10 cellular contexts compared by ENCODE assay signal in the genomic region with DNA sequence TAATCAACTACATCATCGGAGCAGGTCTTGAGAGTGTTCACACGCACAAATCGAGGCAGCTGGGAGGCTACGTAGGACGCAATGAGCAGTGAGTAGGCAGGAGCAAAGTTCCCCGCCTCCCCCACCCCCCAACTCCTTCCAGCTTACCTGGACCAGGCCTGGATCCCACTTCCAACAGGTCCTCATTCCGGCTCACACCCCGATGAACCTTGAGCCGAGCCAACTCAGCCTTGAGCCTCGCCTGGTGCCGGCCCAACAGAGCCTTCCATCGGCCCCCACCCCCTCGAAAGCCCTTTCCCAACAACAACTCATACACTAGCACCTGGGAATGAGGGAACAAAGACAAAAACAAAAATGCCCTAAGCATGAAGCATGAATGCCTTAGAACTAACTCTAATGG. TPM values are rescaled to one million over a fixed set of nuclear protein-coding genes. Genes with fewer than 3 reads are reported as not detected.
DNase-seq lines count a peak whose midpoint lies in the region; ATAC-seq, FAIRE-seq and TF ChIP-seq lines count a peak whose summit lies in the region.
"Had no signal": no experiment of that assay in that cellular context is flagged by ENCODE, and none has a peak within 500 bp of the region (broad histone marks: within the 10 kb centered on the region; RNA-seq: fewer than 3 reads in every experiment).

No MANE protein-coding gene starts in this region.

- ATAC-seq in stimulated activated naive CD8-positive, alpha-beta T cell treated with anti-CD3 and anti-CD28 coated beads, Interleukin-15, Interleukin-2, amounts not matched to agents 100 U/mL and 50 U/mL, for 24 hours, result no peak
- no peak for ATAC-seq in activated T-helper 17 cell treated with anti-CD3 and anti-CD28 coated beads, Interleukin-2, amount 50 U/mL, for 72 hours (replicated peaks)
- ATAC-seq in memory B cell (ENCODE audit: low read depth) (no peak), GM21390 (IDR thresholded peaks at IDR 0.05; ENCODE audit: unreplicated experiment) (no peak), left colon (no peak), pancreas (no peak)

- H3K27me3 ChIP-seq in pancreas (no peaks in the 10 kb centered on the region), mesenchymal stem cell (ENCODE audit: control insufficient read depth in 1 of 2, insufficient read depth in 1 of 2, low read length in 2 of 2) (no peaks in the 10 kb centered on the region)

- WGBS in pancreas, 2 donors, result 87 to 89% methylated on average over 13 of the region's 13 CpGs
- WGBS in mesenchymal stem cell, result 98% methylated on average over 13 of the region's 13 CpGs

- no peak overlapping the region for H2BK5ac ChIP-seq in mesenchymal stem cell (ENCODE audit: low read depth, low read length, poor library complexity, severe bottlenecking)

- no peak overlapping the region for H3K4me2 ChIP-seq in mesenchymal stem cell (ENCODE audit: low read length, poor library complexity, severe bottlenecking)

- no peak for FAIRE-seq in pancreas (lab: Jason Lieb, UNC)
- FAIRE-seq: D721Med had no signal

- no peak overlapping the region for H2AFZ ChIP-seq in mesenchymal stem cell (ENCODE audit: low read depth, low read length)

- H3K9me3 Mint-ChIP-seq in stimulated activated naive CD8-positive, alpha-beta T cell treated with anti-CD3 and anti-CD28 coated beads, Interleukin-15, Interleukin-2, amounts not matched to agents 100 ng/mL and 50 ng/mL, for 24 hours, result no peaks in the 10 kb centered on the region
- H3K9me3 Mint-ChIP-seq in activated T-helper 17 cell treated with anti-CD3 and anti-CD28 coated beads, Interleukin-2, amount 50 U/mL, for 72 hours, result no peaks in the 10 kb centered on the region
- H3K9me3 Mint-ChIP-seq in memory B cell, result no peaks in the 10 kb centered on the region

- DNase-seq in stimulated activated naive CD8-positive, alpha-beta T cell treated with anti-CD3 and anti-CD28 coated beads, Interleukin-15, Interleukin-2, amounts not matched to agents 100 U/mL and 50 U/mL, for 24 hours, result no peak
- DNase-seq in memory B cell (ENCODE audit: low spot score in 2 of 2) (no peak), left colon (no peak), pancreas (no peak), mesenchymal stem cell (no peak)
- DNase-seq: NCI-H1417 had no signal

- H3K18ac ChIP-seq in mesenchymal stem cell (ENCODE audit: low read depth in 1 of 2, low read length in 2 of 2), result no peak overlapping the region

- no peak overlapping the region for H3K4ac ChIP-seq in mesenchymal stem cell (ENCODE audit: low read depth in 1 of 2, low read length in 2 of 2)

- no peak overlapping the region for H4K91ac ChIP-seq in mesenchymal stem cell (ENCODE audit: low read length)

- peaks cover 31% of the 10 kb centered on the region for H3K4me1 Mint-ChIP-seq in stimulated activated naive CD8-positive, alpha-beta T cell treated with anti-CD3 and anti-CD28 coated beads, Interleukin-15, Interleukin-2, amounts not matched to agents 100 ng/mL and 50 ng/mL, for 24 hours (ENCODE audit: low read depth)
- peaks cover 14% of the 10 kb centered on the region for H3K4me1 Mint-ChIP-seq in activated T-helper 17 cell treated with anti-CD3 and anti-CD28 coated beads, Interleukin-2, amount 50 U/mL, for 72 hours
- H3K4me1 Mint-ChIP-seq in memory B cell, result peaks cover 23% of the 10 kb centered on the region

- TF ChIP-seq CTCF in pancreas (IDR thresholded peaks at IDR 0.05), result no peak

- peaks cover 4 to 17% (median 4%) of the 10 kb centered on the region in 3 donors for H3K36me3 ChIP-seq in pancreas
- peaks cover 28 to 32% of the 10 kb centered on the region in 2 experiments for H3K36me3 ChIP-seq in mesenchymal stem cell (ENCODE audit: control insufficient read depth in 1 of 2, insufficient read depth in 2 of 2, low read depth in 1 of 2, low read length in 2 of 2)

- H3K4me3 Mint-ChIP-seq in stimulated activated naive CD8-positive, alpha-beta T cell treated with anti-CD3 and anti-CD28 coated beads, Interleukin-15, Interleukin-2, amounts not matched to agents 100 ng/mL and 50 ng/mL, for 24 hours, result peak overlapping the region; percentile 94
- peak overlapping the region; percentile 95 for H3K4me3 Mint-ChIP-seq in activated T-helper 17 cell treated with anti-CD3 and anti-CD28 coated beads, Interleukin-2, amount 50 U/mL, for 72 hours
- H3K4me3 Mint-ChIP-seq in memory B cell, result peak overlapping the region; percentile 99

- H3K79me1 ChIP-seq in mesenchymal stem cell (replicated peaks; ENCODE audit: low read length, poor library complexity, severe bottlenecking), result peaks cover 10% of the 10 kb centered on the region

- H3K4me3 ChIP-seq in pancreas, result peak overlapping the region in 1 of 4 donors; percentile 76
- H3K4me3 ChIP-seq in mesenchymal stem cell (ENCODE audit: insufficient read depth in 1 of 2, low read depth in 1 of 2, low read length in 2 of 2), result peak overlapping the region in 1 of 2 experiments; percentile 93

- no peaks in the 10 kb centered on the region for H3K9me3 ChIP-seq in pancreas
- H3K9me3 ChIP-seq in mesenchymal stem cell (ENCODE audit: control insufficient read depth, low read length), result no peaks in the 10 kb centered on the region

- intact Hi-C loops in left colon (cut with DNase I, micrococcal nuclease) (no loop called here), pancreas (cut with DNase I) (no loop called here)

- no peaks in the 10 kb centered on the region for H3K27me3 Mint-ChIP-seq in stimulated activated naive CD8-positive, alpha-beta T cell treated with anti-CD3 and anti-CD28 coated beads, Interleukin-15, Interleukin-2, amounts not matched to agents 100 ng/mL and 50 ng/mL, for 24 hours
- H3K27me3 Mint-ChIP-seq in activated T-helper 17 cell treated with anti-CD3 and anti-CD28 coated beads, Interleukin-2, amount 50 U/mL, for 72 hours, result no peaks in the 10 kb centered on the region
- no peaks in the 10 kb centered on the region for H3K27me3 Mint-ChIP-seq in memory B cell

- no peak overlapping the region for H3K27ac ChIP-seq in pancreas
- H3K27ac ChIP-seq in mesenchymal stem cell (ENCODE audit: low read length, poor library complexity, severe bottlenecking), result no peak overlapping the region

- no peak overlapping the region for H2BK12ac ChIP-seq in mesenchymal stem cell (ENCODE audit: low read length in 2 of 2)

- H3K36me3 Mint-ChIP-seq in stimulated activated naive CD8-positive, alpha-beta T cell treated with anti-CD3 and anti-CD28 coated beads, Interleukin-15, Interleukin-2, amounts not matched to agents 100 ng/mL and 50 ng/mL, for 24 hours (ENCODE audit: low read depth), result peaks cover 37% of the 10 kb centered on the region
- peaks cover 60% of the 10 kb centered on the region for H3K36me3 Mint-ChIP-seq in activated T-helper 17 cell treated with anti-CD3 and anti-CD28 coated beads, Interleukin-2, amount 50 U/mL, for 72 hours (ENCODE audit: low read depth)
- H3K36me3 Mint-ChIP-seq in memory B cell, result peaks cover 21% of the 10 kb centered on the region

- no peak overlapping the region for H4K8ac ChIP-seq in mesenchymal stem cell (ENCODE audit: low read length)

- peak overlapping the region; percentile 95 for H3K27ac Mint-ChIP-seq in stimulated activated naive CD8-positive, alpha-beta T cell treated with anti-CD3 and anti-CD28 coated beads, Interleukin-15, Interleukin-2, amounts not matched to agents 100 ng/mL and 50 ng/mL, for 24 hours
- H3K27ac Mint-ChIP-seq in activated T-helper 17 cell treated with anti-CD3 and anti-CD28 coated beads, Interleukin-2, amount 50 U/mL, for 72 hours, result peak overlapping the region; percentile 97
- no peak overlapping the region for H3K27ac Mint-ChIP-seq in memory B cell

- no peak overlapping the region for H3K14ac ChIP-seq in mesenchymal stem cell (ENCODE audit: low read length in 2 of 2)

- H3K9ac ChIP-seq in mesenchymal stem cell (ENCODE audit: low read length), result no peak overlapping the region

- no peak overlapping the region for H2BK120ac ChIP-seq in mesenchymal stem cell (ENCODE audit: low read depth, low read length)

- H2BK15ac ChIP-seq in mesenchymal stem cell (ENCODE audit: low read depth, poor library complexity, severe bottlenecking), result no peak overlapping the region

- H3K23ac ChIP-seq in mesenchymal stem cell (ENCODE audit: low read length in 2 of 2), result no peak overlapping the region

- H2AK5ac ChIP-seq in mesenchymal stem cell (ENCODE audit: low read length, severe bottlenecking), result no peak overlapping the region

- H3K4me1 ChIP-seq in pancreas, result peaks cover 0 to 5% (median 0%) of the 10 kb centered on the region in 3 donors
- H3K4me1 ChIP-seq in mesenchymal stem cell (ENCODE audit: control insufficient read depth, insufficient read depth, low read depth, low read length), result peaks cover 13% of the 10 kb centered on the region

RNA-seq across cellular contexts. Expression of a gene that starts 1.2 kb away (rescaled TPM):
- 10 to 100 TPM; 32.2 to 48.4 TPM for total RNA-seq in activated T-helper 17 cell treated with anti-CD3 and anti-CD28 coated beads, Interleukin-2, amount 50 U/mL, for 72 hours
- total RNA-seq in left colon, result 10 to 100 TPM; 20.7 to 24.1 TPM
- total RNA-seq in pancreas, result 10 to 100 TPM; 11.4 to 19.1 (median 15.9) TPM
- polyA plus RNA-seq in pancreas, result 10 to 100 TPM; 28.3 to 35.3 TPM
- 11.3 TPM for polyA plus RNA-seq in mesenchymal stem cell (2013, experiment 1 of 2)
- polyA plus RNA-seq in mesenchymal stem cell (2013, experiment 2 of 2), result 10.9 TPM

RNA-seq across cellular contexts. Expression of a gene that starts 20.4 kb away (rescaled TPM):
- total RNA-seq in activated T-helper 17 cell treated with anti-CD3 and anti-CD28 coated beads, Interleukin-2, amount 50 U/mL, for 72 hours, result not detected
- total RNA-seq in left colon (under 1 TPM in 1 of 2 donors, not detected in 1; 0.28 TPM), pancreas (10 to 100 TPM in 4 of 6 donors, 1 to 10 TPM in 2; 5.5 to 35.9 (median 11.5) TPM)
- 10 to 100 TPM; 21.5 to 31.7 TPM for polyA plus RNA-seq in pancreas
- not detected for polyA plus RNA-seq in mesenchymal stem cell (2013, experiment 1 of 2)
- polyA plus RNA-seq in mesenchymal stem cell (2013, experiment 2 of 2), result not detected

RNA-seq across cellular contexts. Expression of a gene that starts 20.5 kb away (rescaled TPM):
- not detected for total RNA-seq in activated T-helper 17 cell treated with anti-CD3 and anti-CD28 coated beads, Interleukin-2, amount 50 U/mL, for 72 hours
- total RNA-seq in left colon (not detected), pancreas (not detected)
- polyA plus RNA-seq in pancreas, result under 1 TPM; 0.05 to 0.38 TPM
- polyA plus RNA-seq in mesenchymal stem cell (2013, experiment 1 of 2), result not detected
- polyA plus RNA-seq in mesenchymal stem cell (2013, experiment 2 of 2), result not detected

Comparison
In these comparisons a context has a peak if more than half of its experiments do, and no peak if none do; other contexts are left out.
1. RNA of a gene that starts 20.4 kb away (total RNA-seq): 5.5 to 35.9 TPM in pancreas; 0.28 TPM in left colon and not detected in activated T-helper 17 cell treated with anti-CD3 and anti-CD28 coated beads, Interleukin-2, amount 50 U/mL, for 72 hours; every median in the first group is over 4 times any median in the second.
2. Peak in every context shown above with its lines, with median percentiles within 50 percentile points of each other: H3K4me3 Mint-ChIP-seq.